8 cellular contexts compared by ENCODE assay signal in genomic region chr17:60678118-60678444, GRCh38. TPM values are rescaled to one million over a fixed set of nuclear protein-coding genes. Genes with fewer than 3 reads are reported as not detected.
DNase-seq lines count a peak whose midpoint lies in the region; ATAC-seq and TF ChIP-seq lines count a peak whose summit lies in the region.

No MANE protein-coding gene starts in this region.

- TF ChIP-seq CTCF in WERI-Rb-1 (IDR thresholded peaks at IDR 0.05; ENCODE audit: low read depth, low read length), result no peak
- TF ChIP-seq CTCF in hepatocyte (IDR thresholded peaks at IDR 0.05; ENCODE audit: poor library complexity), result no peak

- peaks cover 8% of the 10 kb centered on the region for H3K36me3 Mint-ChIP-seq in stimulated activated memory B cell treated with anti-CD40 and anti-IgM and Interleukin-4, amounts not matched to agents 10 μg/mL and 1 μg/mL and 100 μg/mL, for 72 hours

- H3K79me2 ChIP-seq in hepatocyte, result peaks cover 4% of the 10 kb centered on the region

- H3K4me1 ChIP-seq in hepatocyte (ENCODE audit: insufficient read depth), result peaks cover 4% of the 10 kb centered on the region

- H3K4me3 Mint-ChIP-seq in stimulated activated memory B cell treated with anti-CD40 and anti-IgM and Interleukin-4, amounts not matched to agents 10 μg/mL and 1 μg/mL and 100 μg/mL, for 72 hours, result peak overlapping the region; percentile 95

- 19% methylated on average over 3 of the region's 6 CpGs for WGBS in hepatocyte (ENCODE audit: low lambda C conversion rate, missing lambda C conversion rate)

- intact Hi-C loops in sciatic nerve (cut with DNase I), result no loop called here

- peak overlapping the region; percentile 80 for H3K4me2 ChIP-seq in hepatocyte

- peak overlapping the region; percentile 66 for H2AFZ ChIP-seq in hepatocyte

- no peaks in the 10 kb centered on the region for H3K9me2 ChIP-seq in hepatocyte (replicated peaks; ENCODE audit: insufficient read depth)

- H3K4me3 ChIP-seq in WERI-Rb-1 (ENCODE audit: low read depth, low read length) (peak overlapping the region; percentile 81), hepatocyte (peak overlapping the region; percentile 8)

- H3K27me3 ChIP-seq in WERI-Rb-1 (ENCODE audit: insufficient read depth, low read depth, severe bottlenecking), result no peaks in the 10 kb centered on the region
- H3K27me3 ChIP-seq in hepatocyte, result no peaks in the 10 kb centered on the region

- peaks cover 15% of the 10 kb centered on the region for H3K4me1 Mint-ChIP-seq in stimulated activated memory B cell treated with anti-CD40 and anti-IgM and Interleukin-4, amounts not matched to agents 10 μg/mL and 1 μg/mL and 100 μg/mL, for 72 hours

- peak overlapping the region; percentile 44 for H3K27ac ChIP-seq in WERI-Rb-1
- peak overlapping the region; percentile 29 for H3K27ac ChIP-seq in hepatocyte

- H4K20me1 ChIP-seq in hepatocyte (ENCODE audit: insufficient read depth, poor library complexity, severe bottlenecking), result no peaks in the 10 kb centered on the region

- H3K9me3 Mint-ChIP-seq in stimulated activated memory B cell treated with anti-CD40 and anti-IgM and Interleukin-4, amounts not matched to agents 10 μg/mL and 1 μg/mL and 100 μg/mL, for 72 hours, result peaks cover 5% of the 10 kb centered on the region

- H3K9me3 ChIP-seq in WERI-Rb-1 (ENCODE audit: severe bottlenecking) (peaks cover 4% of the 10 kb centered on the region), hepatocyte (ENCODE audit: low read depth) (no peaks in the 10 kb centered on the region)

- H3K36me3 ChIP-seq in WERI-Rb-1, result no peaks in the 10 kb centered on the region
- no peaks in the 10 kb centered on the region for H3K36me3 ChIP-seq in hepatocyte (replicated peaks; ENCODE audit: insufficient read depth, low read depth)

- no peaks in the 10 kb centered on the region for H3K27me3 Mint-ChIP-seq in stimulated activated memory B cell treated with anti-CD40 and anti-IgM and Interleukin-4, amounts not matched to agents 10 μg/mL and 1 μg/mL and 100 μg/mL, for 72 hours

- ATAC-seq in stimulated activated memory B cell treated with anti-CD40 and anti-IgM and Interleukin-4, amounts not matched to agents 10 μg/mL and 1 μg/mL and 100 μg/mL, for 72 hours, result no peak
- ATAC-seq in sciatic nerve (no peak), HG03460 (IDR thresholded peaks at IDR 0.05; ENCODE audit: unreplicated experiment) (no peak)

- peak; percentile 41 for DNase-seq in NCI-H2171 treated with DMSO at 0.1 percent for 48 hours (lab: John Stamatoyannopoulos, UW)
- no peak for DNase-seq in NCI-H2171 (lab: John Stamatoyannopoulos, UW)
- DNase-seq in WERI-Rb-1, result no peak
- DNase-seq in hepatocyte (ENCODE audit: low spot score), result no peak
- DNase-seq in sciatic nerve (ENCODE audit: low spot score), result no peak
- DNase-seq in 8988T, result no peak

- peak overlapping the region; percentile 87 for H3K27ac Mint-ChIP-seq in stimulated activated memory B cell treated with anti-CD40 and anti-IgM and Interleukin-4, amounts not matched to agents 10 μg/mL and 1 μg/mL and 100 μg/mL, for 72 hours

RNA-seq across cellular contexts. Expression of gene BCAS3, which starts 0.4 kb away (rescaled TPM):
- 21.7 and 58.8 TPM in 2 replicates for total RNA-seq in hepatocyte
- polyA plus RNA-seq in hepatocyte, result 13.1 and 16.5 TPM in 2 replicates
- total RNA-seq in sciatic nerve, result 42.5 TPM
